8 cellular contexts compared by ENCODE assay signal in the genomic region with DNA sequence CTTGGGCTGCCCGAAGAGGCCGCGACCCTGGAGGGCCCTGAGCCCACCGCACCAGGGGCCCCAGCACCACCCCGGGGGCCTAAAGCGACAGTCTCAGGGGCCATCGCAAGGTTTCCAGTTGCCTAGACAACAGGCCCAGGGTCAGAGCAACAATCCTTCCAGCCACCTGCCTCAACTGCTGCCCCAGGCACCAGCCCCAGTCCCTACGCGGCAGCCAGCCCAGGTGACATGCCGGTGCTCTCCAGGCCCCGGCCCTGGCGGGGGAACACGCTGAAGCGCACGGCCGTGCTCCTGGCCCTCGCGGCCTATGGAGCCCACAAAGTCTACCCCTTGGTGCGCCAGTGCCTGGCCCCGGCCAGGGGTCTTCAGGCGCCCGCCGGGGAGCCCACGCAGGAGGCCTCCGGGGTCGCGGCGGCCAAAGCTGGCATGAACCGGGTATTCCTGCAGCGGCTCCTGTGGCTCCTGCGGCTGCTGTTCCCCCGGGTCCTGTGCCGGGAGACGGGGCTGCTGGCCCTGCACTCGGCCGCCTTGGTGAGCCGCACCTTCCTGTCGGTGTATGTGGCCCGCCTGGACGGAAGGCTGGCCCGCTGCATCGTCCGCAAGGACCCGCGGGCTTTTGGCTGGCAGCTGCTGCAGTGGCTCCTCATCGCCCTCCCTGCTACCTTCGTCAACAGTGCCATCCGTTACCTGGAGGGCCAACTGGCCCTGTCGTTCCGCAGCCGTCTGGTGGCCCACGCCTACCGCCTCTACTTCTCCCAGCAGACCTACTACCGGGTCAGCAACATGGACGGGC. TPM values are rescaled to one million over a fixed set of nuclear protein-coding genes. Genes with fewer than 3 reads are reported as not detected.
DNase-seq lines count a peak whose midpoint lies in the region; ATAC-seq, FAIRE-seq and TF ChIP-seq lines count a peak whose summit lies in the region.

No MANE protein-coding gene starts in this region.

- WGBS in prostate gland: 60% methylated on average over 35 of the region's 55 CpGs

- no peaks in the 10 kb centered on the region for H3K9me2 ChIP-seq in PC-3 (replicated peaks; ENCODE audit: low read length)

- DNase-seq in stimulated activated CD4-positive, alpha-beta T cell treated with anti-CD3 and anti-CD28 coated beads, Interleukin-15, amount 100 ng/mL, for 24 hours: peak; percentile 35
- no peak for DNase-seq in stimulated activated CD4-positive, alpha-beta T cell treated with anti-CD3 and anti-CD28 coated beads, Interleukin-2, amount 100 ng/mL, for 48 hours
- peak; percentile 19 for DNase-seq in PC-3
- no peak for DNase-seq in endothelial cell of umbilical vein (ENCODE audit: low read depth, low spot score)
- DNase-seq in prostate gland (ENCODE audit: low spot score): no peak
- no peak for DNase-seq in NCI-H345 (lab: John Stamatoyannopoulos, UW)
- DNase-seq in NCI-H524 (lab: John Stamatoyannopoulos, UW): no peak

- H3K4me1 ChIP-seq in PC-3 (ENCODE audit: insufficient read depth, low read length) (peaks cover 31% of the 10 kb centered on the region), endothelial cell of umbilical vein (ENCODE audit: control insufficient read depth, extremely low read depth, insufficient read depth, low read length) (peaks cover 28% of the 10 kb centered on the region), prostate gland (replicated peaks) (no peaks in the 10 kb centered on the region)

- ATAC-seq in PC-3 (0 out of 2 replicates have a peak, but pooled peaks have one; percentile 2), GM18519 (IDR thresholded peaks at IDR 0.05; ENCODE audit: low FRiP score, unreplicated experiment) (no peak)

- TF ChIP-seq POLR2A in endothelial cell of umbilical vein (IDR thresholded peaks at IDR 0.05; ENCODE audit: low read depth, low read length) (no peak), prostate gland (IDR thresholded peaks at IDR 0.05) (no peak)

- intact Hi-C loops in PC-3 (cut with micrococcal nuclease) (no loop called here), endothelial cell of umbilical vein (cut with micrococcal nuclease) (no loop called here), prostate gland (cut with DNase I) (no loop called here)

- POLR2A ChIA-PET in PC-3 (lab: Charles Lee; ENCODE audit: unreplicated experiment): no interaction called here
- POLR2A ChIA-PET in endothelial cell of umbilical vein (lab: Charles Lee): no interaction called here

- H3K9ac ChIP-seq in PC-3 (ENCODE audit: low read length): peak overlapping the region; percentile 85
- peak overlapping the region; percentile 13 for H3K9ac ChIP-seq in endothelial cell of umbilical vein (replicated peaks; ENCODE audit: extremely low read depth, insufficient read depth, low read length)

- peaks cover 14% of the 10 kb centered on the region; the same call in 1 of the 2 replicates for H4K20me1 ChIP-seq in PC-3 (ENCODE audit: low read length)
- H4K20me1 ChIP-seq in endothelial cell of umbilical vein (replicated peaks; ENCODE audit: control insufficient read depth, extremely low read depth, insufficient read depth, low read length): no peaks in the 10 kb centered on the region

- H3K4me3 ChIP-seq in PC-3 (ENCODE audit: low read length) (peak overlapping the region; percentile 82), endothelial cell of umbilical vein (replicated peaks in 1 of 3; ENCODE audit: insufficient read depth in 1 of 3, low read depth in 1 of 3, low read length in 3 of 3) (peak overlapping the region in 2 of 3 experiments; percentile 9 to 73), prostate gland (peak overlapping the region; percentile 58 to 63)

- H3K4me2 ChIP-seq in PC-3 (ENCODE audit: low read length) (peak overlapping the region; percentile 98), endothelial cell of umbilical vein (ENCODE audit: insufficient read depth, low read length) (no peak overlapping the region)

- H2AFZ ChIP-seq in PC-3 (ENCODE audit: low read length) (0 out of 2 replicates have a peak overlapping the region, but pooled peaks have one; percentile 34), endothelial cell of umbilical vein (ENCODE audit: low read depth, low read length) (no peak overlapping the region)

- FAIRE-seq in endothelial cell of umbilical vein (lab: Jason Lieb, UNC): no peak

- H3K27me3 ChIP-seq in PC-3 (ENCODE audit: low read length) (no peaks in the 10 kb centered on the region), endothelial cell of umbilical vein (ENCODE audit: control insufficient read depth in 2 of 2, insufficient read depth in 2 of 2, low read length in 2 of 2) (no peaks in the 10 kb centered on the region), prostate gland (replicated peaks; ENCODE audit: insufficient read depth) (no peaks in the 10 kb centered on the region)

- H3K9me1 ChIP-seq in endothelial cell of umbilical vein (replicated peaks; ENCODE audit: control insufficient read depth, extremely low read depth, insufficient read depth, low read length): no peaks in the 10 kb centered on the region

- no peaks in the 10 kb centered on the region for H3F3A ChIP-seq in PC-3 (ENCODE audit: low read length, unreplicated experiment)

- H3K27ac ChIP-seq in PC-3 (ENCODE audit: low read length) (peak overlapping the region; percentile 79), endothelial cell of umbilical vein (ENCODE audit: insufficient read depth, low read depth, low read length) (peak overlapping the region; percentile 47), prostate gland (peak overlapping the region; percentile 84 to 88)

- peaks cover 93% of the 10 kb centered on the region for H3K79me2 ChIP-seq in PC-3 (ENCODE audit: low read length)
- H3K79me2 ChIP-seq in endothelial cell of umbilical vein (ENCODE audit: control insufficient read depth, insufficient read depth, low read length): peaks cover 21% of the 10 kb centered on the region

- dilution Hi-C loops in endothelial cell of umbilical vein (cut with MboI; ENCODE audit: extremely low pct_ligation_motif_present, low sequenced_read_pairs): no loop called here

- TSS peak; percentile 67 for BruUV-seq in PC-3 (replicated peaks; lab: Mats Ljungman, UMichigan)
- BruUV-seq in endothelial cell of umbilical vein (replicated peaks; lab: Mats Ljungman, UMichigan): TSS peak; percentile 22

- H3K9me3 ChIP-seq in PC-3 (ENCODE audit: low read length) (no peaks in the 10 kb centered on the region), endothelial cell of umbilical vein (replicated peaks; ENCODE audit: control insufficient read depth, insufficient read depth, low read length) (no peaks in the 10 kb centered on the region), prostate gland (no peaks in the 10 kb centered on the region)

- CTCF ChIA-PET in PC-3 (lab: Charles Lee): no interaction called here
- CTCF ChIA-PET in endothelial cell of umbilical vein (lab: Charles Lee): no interaction called here

- TF ChIP-seq CTCF in PC-3 (conservative IDR thresholded peaks at IDR 0.05; ENCODE audit: low read depth, low read length): no peak
- TF ChIP-seq CTCF in endothelial cell of umbilical vein (IDR thresholded peaks at IDR 0.05; ENCODE audit: extremely low read depth in 1 of 2, insufficient read depth in 1 of 2, low read depth in 1 of 2, low read length in 2 of 2): no peak
- no peak for TF ChIP-seq CTCF in prostate gland (IDR thresholded peaks at IDR 0.05)

- peaks cover 17% of the 10 kb centered on the region for H3K36me3 ChIP-seq in PC-3 (ENCODE audit: low read depth, low read length)
- H3K36me3 ChIP-seq in endothelial cell of umbilical vein (ENCODE audit: control insufficient read depth in 2 of 2, extremely low read depth in 1 of 2, insufficient read depth in 2 of 2, low read length in 2 of 2): peaks cover 0 to 5% of the 10 kb centered on the region in 2 experiments
- no peaks in the 10 kb centered on the region for H3K36me3 ChIP-seq in prostate gland

RNA-seq across cellular contexts. Expression of gene ABCD1, which starts 0.6 kb away (rescaled TPM):
- 44.4 and 48.6 TPM in 2 replicates for total RNA-seq in PC-3 (2014; rRNA removed)
- total RNA-seq in endothelial cell of umbilical vein: 12.9 and 14.3 TPM in 2 replicates
- 9.1 and 11.3 TPM in 2 replicates for polyA plus RNA-seq in endothelial cell of umbilical vein
- polyA plus RNA-seq in endothelial cell of umbilical vein (2011; cell fraction: cytosol; rRNA removed): 5.3 and 6.9 TPM in 2 replicates
- 12.7 and 14.2 TPM in 2 replicates for polyA plus RNA-seq in endothelial cell of umbilical vein (2011; cell fraction: nucleus; rRNA removed)
- 12.1 and 13.4 TPM in 2 replicates for polyA plus RNA-seq in endothelial cell of umbilical vein (2012)
- polyA minus RNA-seq in endothelial cell of umbilical vein: 8.7 and 10.7 TPM in 2 replicates
- 21.5 TPM for polyA minus RNA-seq in endothelial cell of umbilical vein (2011; cell fraction: cytosol; rRNA and poly(A)+ RNA removed)
- polyA minus RNA-seq in endothelial cell of umbilical vein (2011; cell fraction: nucleus; rRNA and poly(A)+ RNA removed): 6.3 and 11.1 TPM in 2 replicates
- total RNA-seq in prostate gland: 10 to 100 TPM in 1 of 2 donors, 1 to 10 TPM in 1; 9.7 to 97.8 TPM

RNA-seq across cellular contexts. Expression of gene BCAP31, which starts 1.0 kb away (rescaled TPM):
- total RNA-seq in PC-3 (2014; rRNA removed) (289 and 301 TPM in 2 replicates), endothelial cell of umbilical vein (198 and 203 TPM in 2 replicates), prostate gland (100 to 1,000 TPM; 144 to 244 TPM)
- 169 and 220 TPM in 2 replicates for polyA plus RNA-seq in endothelial cell of umbilical vein
- 144 and 159 TPM in 2 replicates for polyA plus RNA-seq in endothelial cell of umbilical vein (2011; cell fraction: cytosol; rRNA removed)
- polyA plus RNA-seq in endothelial cell of umbilical vein (2011; cell fraction: nucleus; rRNA removed): 102 and 112 TPM in 2 replicates
- polyA plus RNA-seq in endothelial cell of umbilical vein (2012): 263 and 306 TPM in 2 replicates
- 170 and 176 TPM in 2 replicates for polyA minus RNA-seq in endothelial cell of umbilical vein
- 67.2 TPM for polyA minus RNA-seq in endothelial cell of umbilical vein (2011; cell fraction: cytosol; rRNA and poly(A)+ RNA removed)
- polyA minus RNA-seq in endothelial cell of umbilical vein (2011; cell fraction: nucleus; rRNA and poly(A)+ RNA removed): 28.7 and 51.9 TPM in 2 replicates

RNA-seq across cellular contexts. Expression of gene SLC6A8, which starts 37.5 kb away (rescaled TPM):
- total RNA-seq in PC-3 (2014; rRNA removed) (45.3 and 52.5 TPM in 2 replicates), endothelial cell of umbilical vein (23.6 and 28.8 TPM in 2 replicates), prostate gland (10 to 100 TPM; 25.4 to 95.4 TPM)
- polyA plus RNA-seq in endothelial cell of umbilical vein: 22.7 and 22.8 TPM in 2 replicates
- polyA plus RNA-seq in endothelial cell of umbilical vein (2011; cell fraction: cytosol; rRNA removed): 14.4 and 18.5 TPM in 2 replicates
- 23.1 and 36.6 TPM in 2 replicates for polyA plus RNA-seq in endothelial cell of umbilical vein (2011; cell fraction: nucleus; rRNA removed)
- 23.1 and 25.7 TPM in 2 replicates for polyA plus RNA-seq in endothelial cell of umbilical vein (2012)
- 42.5 and 44.1 TPM in 2 replicates for polyA minus RNA-seq in endothelial cell of umbilical vein
- 35.0 TPM for polyA minus RNA-seq in endothelial cell of umbilical vein (2011; cell fraction: cytosol; rRNA and poly(A)+ RNA removed)
- polyA minus RNA-seq in endothelial cell of umbilical vein (2011; cell fraction: nucleus; rRNA and poly(A)+ RNA removed): 10.9 and 18.4 TPM in 2 replicates

RNA-seq across cellular contexts. Expression of gene PLXNB3, which starts 38.8 kb away (rescaled TPM):
- 27.3 and 43.5 TPM in 2 replicates for total RNA-seq in PC-3 (2014; rRNA removed)
- total RNA-seq in endothelial cell of umbilical vein: 29.7 and 31.4 TPM in 2 replicates
- 19.0 and 27.1 TPM in 2 replicates for polyA plus RNA-seq in endothelial cell of umbilical vein
- 9.5 and 17.0 TPM in 2 replicates for polyA plus RNA-seq in endothelial cell of umbilical vein (2011; cell fraction: cytosol; rRNA removed)
- 127 and 160 TPM in 2 replicates for polyA plus RNA-seq in endothelial cell of umbilical vein (2011; cell fraction: nucleus; rRNA removed)
- 23.3 and 35.6 TPM in 2 replicates for polyA plus RNA-seq in endothelial cell of umbilical vein (2012)
- polyA minus RNA-seq in endothelial cell of umbilical vein: 20.0 and 36.5 TPM in 2 replicates
- 0.20 TPM for polyA minus RNA-seq in endothelial cell of umbilical vein (2011; cell fraction: cytosol; rRNA and poly(A)+ RNA removed)
- polyA minus RNA-seq in endothelial cell of umbilical vein (2011; cell fraction: nucleus; rRNA and poly(A)+ RNA removed): 24.5 and 40.3 TPM in 2 replicates
- 10 to 100 TPM; 20.9 to 52.7 TPM for total RNA-seq in prostate gland

RNA-seq across cellular contexts. Expression of gene PNCK, which starts 51.6 kb away (rescaled TPM):
- 1.0 and 3.3 TPM in 2 replicates for total RNA-seq in PC-3 (2014; rRNA removed)
- not detected in 2 replicates for total RNA-seq in endothelial cell of umbilical vein
- polyA plus RNA-seq in endothelial cell of umbilical vein: 0.12 and 0.37 TPM in 2 replicates
- polyA plus RNA-seq in endothelial cell of umbilical vein (2011; cell fraction: cytosol; rRNA removed): not detected in 2 replicates
- polyA plus RNA-seq in endothelial cell of umbilical vein (2011; cell fraction: nucleus; rRNA removed): 0.42 and 0.59 TPM in 2 replicates
- polyA plus RNA-seq in endothelial cell of umbilical vein (2012): not detected in 2 replicates
- 1.3 TPM in 1 of 2 replicates, not detected in the other for polyA minus RNA-seq in endothelial cell of umbilical vein
- not detected for polyA minus RNA-seq in endothelial cell of umbilical vein (2011; cell fraction: cytosol; rRNA and poly(A)+ RNA removed)
- not detected in 2 replicates for polyA minus RNA-seq in endothelial cell of umbilical vein (2011; cell fraction: nucleus; rRNA and poly(A)+ RNA removed)
- total RNA-seq in prostate gland: 10 to 100 TPM in 1 of 2 donors, 1 to 10 TPM in 1; 8.5 to 50.6 TPM

Comparison
In these comparisons a context has a peak if more than half of its experiments do, and no peak if none do; other contexts are left out.
1. DNase-seq: peak in stimulated activated CD4-positive, alpha-beta T cell treated with anti-CD3 and anti-CD28 coated beads, Interleukin-15, amount 100 ng/mL, for 24 hours (single experiment) and PC-3 (single experiment); none in stimulated activated CD4-positive, alpha-beta T cell treated with anti-CD3 and anti-CD28 coated beads, Interleukin-2, amount 100 ng/mL, for 48 hours (0 of 2), endothelial cell of umbilical vein (single experiment), prostate gland (single experiment), NCI-H345 (single experiment) and NCI-H524 (0 of 2).
2. Peak in every context shown above with its lines, with median percentiles within 50 percentile points of each other: H3K27ac ChIP-seq and H3K4me3 ChIP-seq.